Comparison of ENCODE assay signal across 16 cellular contexts in the genomic region with DNA sequence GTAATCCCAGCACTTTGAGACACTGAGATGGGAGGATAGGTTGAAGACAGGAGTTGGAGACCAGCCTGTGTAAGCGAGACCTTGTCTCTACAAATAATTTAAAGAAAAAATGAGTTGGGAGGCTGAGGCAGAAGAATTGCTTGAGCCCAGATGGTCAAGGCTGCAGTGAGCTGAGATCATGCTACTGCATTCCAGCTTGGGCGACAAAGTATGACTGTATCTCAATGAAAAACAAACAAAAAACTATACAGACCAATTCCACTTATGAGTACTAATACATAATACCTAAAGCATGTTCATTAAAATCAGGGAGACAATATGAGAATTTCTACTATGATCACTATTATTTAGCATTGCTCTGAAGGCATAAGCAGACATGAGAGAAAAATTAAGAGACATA. TPM values are rescaled to one million over a fixed set of nuclear protein-coding genes. Genes with fewer than 3 reads are reported as not detected.
A peak's percentile ranks its signal among the peaks of the same experiment; 100 is the strongest.
DNase-seq lines count a peak whose midpoint lies in the region; ATAC-seq and TF ChIP-seq lines count a peak whose summit lies in the region.
"Had no signal": no experiment of that assay in that cellular context is flagged by ENCODE, and none has a peak within 500 bp of the region (broad histone marks: within the 10 kb centered on the region; RNA-seq: fewer than 3 reads in every experiment).

No MANE protein-coding gene starts in this region.

- no peak overlapping the region for H3K4me3 Mint-ChIP-seq in Caco-2 (ENCODE audit: unreplicated experiment)
- peak overlapping the region in 3 of 10 donors; percentile 7 to 52 (median 33) for H3K4me3 Mint-ChIP-seq in naive thymus-derived CD8-positive, alpha-beta T cell
- H3K4me3 Mint-ChIP-seq: activated CD4-positive, alpha-beta T cell treated with anti-CD3 and anti-CD28 coated beads, Interleukin-2, amount 10 ng/mL, durations not matched to agents 7 days and 5 days; activated T-helper 1 cell treated with anti-CD3 and anti-CD28 coated beads, Interleukin-12 subunit alpha, Interleukin-12 subunit beta, Interleukin-2, Interleukin-4 antibody, amounts not matched to agents 30 ng/mL and 10 ng/mL and 1 ng/mL, durations not matched to agents 14 hours and 24 hours and 36 hours had no signal

- POLR2A ChIA-PET in Caco-2 (lab: Charles Lee), result no interaction called here
- POLR2A ChIA-PET in naive thymus-derived CD8-positive, alpha-beta T cell (lab: Charles Lee), result no interaction called here

- H3K4me1 Mint-ChIP-seq in Caco-2 (ENCODE audit: low read depth, unreplicated experiment), result peaks cover 28% of the 10 kb centered on the region
- peaks cover 23 to 76% (median 58%) of the 10 kb centered on the region in 4 donors for H3K4me1 Mint-ChIP-seq in naive thymus-derived CD8-positive, alpha-beta T cell

- no peaks in the 10 kb centered on the region for H3K4me1 ChIP-seq in Caco-2

- DNase-seq in Caco-2 (no peak), MG63 (peak; percentile 62), dedifferentiated amniotic fluid mesenchymal stem cell (ENCODE audit: extremely low spot score) (peak; percentile 28), ureter (ENCODE audit: low spot score) (no peak), NAMALWA (ENCODE audit: low spot score) (no peak)
- DNase-seq in naive thymus-derived CD8-positive, alpha-beta T cell, result no peak
- no peak for DNase-seq in activated CD8-positive, alpha-beta memory T cell treated with anti-CD3 and anti-CD28 coated beads, Interleukin-2, amount 50 U/mL, for 4 hours
- DNase-seq: activated CD4-positive, alpha-beta T cell treated with anti-CD3 and anti-CD28 coated beads, Interleukin-2, amount 10 ng/mL, durations not matched to agents 7 days and 5 days; aorta; DMS 273 treated with DMSO at 0.1 percent for 48 hours; KG1; left ventricle myocardium inferior; NCI-H1694; NCI-H446 treated with DMSO at 0.1 percent for 48 hours had no signal

- no peaks in the 10 kb centered on the region for H3K27me3 Mint-ChIP-seq in Caco-2 (ENCODE audit: insufficient read depth, unreplicated experiment)
- no peaks in the 10 kb centered on the region for H3K27me3 Mint-ChIP-seq in naive thymus-derived CD8-positive, alpha-beta T cell
- H3K27me3 Mint-ChIP-seq: activated CD4-positive, alpha-beta T cell treated with anti-CD3 and anti-CD28 coated beads, Interleukin-2, amount 10 ng/mL, durations not matched to agents 7 days and 5 days had no signal

- H3K36me3 Mint-ChIP-seq in Caco-2 (ENCODE audit: insufficient read depth, unreplicated experiment), result peaks cover 78% of the 10 kb centered on the region
- H3K36me3 Mint-ChIP-seq in naive thymus-derived CD8-positive, alpha-beta T cell, result peaks cover 0 to 62% (median 12%) of the 10 kb centered on the region in 3 donors

- no peak for TF ChIP-seq CTCF in Caco-2 (IDR thresholded peaks at IDR 0.05; ENCODE audit: insufficient read depth in 1 of 2, low read depth in 1 of 2, low read length in 1 of 2, severe bottlenecking in 1 of 2, unreplicated experiment in 1 of 2)

- no peaks in the 10 kb centered on the region for H3K27me3 ChIP-seq in Caco-2 (replicated peaks; ENCODE audit: control insufficient read depth, insufficient read depth, low read length)
- no peaks in the 10 kb centered on the region for H3K27me3 ChIP-seq in MG63

- H3K4me3 ChIP-seq in Caco-2 (ENCODE audit: low read depth, low read length) (no peak overlapping the region), MG63 (no peak overlapping the region)
- H3K4me3 ChIP-seq: left ventricle myocardium inferior had no signal

- H3K9me3 Mint-ChIP-seq in Caco-2 (ENCODE audit: unreplicated experiment), result no peaks in the 10 kb centered on the region
- no peaks in the 10 kb centered on the region for H3K9me3 Mint-ChIP-seq in naive thymus-derived CD8-positive, alpha-beta T cell
- H3K9me3 Mint-ChIP-seq: activated CD4-positive, alpha-beta T cell treated with anti-CD3 and anti-CD28 coated beads, Interleukin-2, amount 10 ng/mL, durations not matched to agents 7 days and 5 days; activated T-helper 1 cell treated with anti-CD3 and anti-CD28 coated beads, Interleukin-12 subunit alpha, Interleukin-12 subunit beta, Interleukin-2, Interleukin-4 antibody, amounts not matched to agents 30 ng/mL and 10 ng/mL and 1 ng/mL, durations not matched to agents 14 hours and 24 hours and 36 hours had no signal

- intact Hi-C loops in Caco-2 (cut with micrococcal nuclease; ENCODE audit: unreplicated experiment), result no loop called here

- ATAC-seq in naive thymus-derived CD8-positive, alpha-beta T cell, result no peak
- no peak for ATAC-seq in HG03520 (IDR thresholded peaks at IDR 0.05; ENCODE audit: unreplicated experiment)

- BruUV-seq in Caco-2 (replicated peaks; lab: Mats Ljungman, UMichigan), result no TSS peak

- peak overlapping the region; percentile 12 for H3K27ac Mint-ChIP-seq in Caco-2 (ENCODE audit: unreplicated experiment)
- peak overlapping the region in 7 of 10 donors; percentile 1 to 73 (median 36) for H3K27ac Mint-ChIP-seq in naive thymus-derived CD8-positive, alpha-beta T cell
- H3K27ac Mint-ChIP-seq: activated CD4-positive, alpha-beta T cell treated with anti-CD3 and anti-CD28 coated beads, Interleukin-2, amount 10 ng/mL, durations not matched to agents 7 days and 5 days; activated T-helper 1 cell treated with anti-CD3 and anti-CD28 coated beads, Interleukin-12 subunit alpha, Interleukin-12 subunit beta, Interleukin-2, Interleukin-4 antibody, amounts not matched to agents 30 ng/mL and 10 ng/mL and 1 ng/mL, durations not matched to agents 14 hours and 24 hours and 36 hours had no signal

- CTCF ChIA-PET in Caco-2 (lab: Charles Lee), result no interaction called here

- H3K9me3 ChIP-seq in Caco-2, result no peaks in the 10 kb centered on the region
- no peaks in the 10 kb centered on the region for H3K9me3 ChIP-seq in MG63
- H3K9me3 ChIP-seq: left ventricle myocardium inferior had no signal

- H3K36me3 ChIP-seq in Caco-2 (ENCODE audit: control insufficient read depth, insufficient read depth, low read length) (no peaks in the 10 kb centered on the region; the same call in 1 of the 2 replicates), MG63 (peaks cover 29% of the 10 kb centered on the region)

RNA-seq across cellular contexts. Expression of a gene that starts 12.6 kb away (rescaled TPM):
- total RNA-seq in Caco-2 (2022) (96.8 and 101 TPM in 2 replicates), ureter (97.3 TPM)
- 33.8 and 34.5 TPM in 2 replicates for total RNA-seq in MG63 (2014; rRNA removed; shearing (Covaris generic); ENCODE audit: low replicate concordance)
- 100 to 1,000 TPM; 108 to 114 TPM for total RNA-seq in naive thymus-derived CD8-positive, alpha-beta T cell
- 10 to 100 TPM; 36.6 to 41.6 (median 39.0) TPM for polyA plus RNA-seq in naive thymus-derived CD8-positive, alpha-beta T cell

RNA-seq across cellular contexts. Expression of a gene that starts 43.2 kb away (rescaled TPM):
- total RNA-seq in Caco-2 (2022) (110 and 120 TPM in 2 replicates), ureter (71.3 TPM)
- 52.6 and 64.1 TPM in 2 replicates for total RNA-seq in MG63 (2014; rRNA removed; shearing (Covaris generic); ENCODE audit: low replicate concordance)
- 10 to 100 TPM; 51.6 to 62.4 TPM for total RNA-seq in naive thymus-derived CD8-positive, alpha-beta T cell
- 10 to 100 TPM; 64.2 to 69.3 (median 64.9) TPM for polyA plus RNA-seq in naive thymus-derived CD8-positive, alpha-beta T cell

Comparison
In these comparisons a context has a peak if more than half of its experiments do, and no peak if none do; other contexts are left out.
1. DNase-seq: peak in MG63 (single experiment) and dedifferentiated amniotic fluid mesenchymal stem cell (single experiment); none in Caco-2 (0 of 2), naive thymus-derived CD8-positive, alpha-beta T cell (0 of 10), ureter (single experiment), activated CD8-positive, alpha-beta memory T cell treated with anti-CD3 and anti-CD28 coated beads, Interleukin-2, amount 50 U/mL, for 4 hours (single experiment) and NAMALWA (single experiment).